ENCODE assay signal across 9 cellular contexts in the genomic region with DNA sequence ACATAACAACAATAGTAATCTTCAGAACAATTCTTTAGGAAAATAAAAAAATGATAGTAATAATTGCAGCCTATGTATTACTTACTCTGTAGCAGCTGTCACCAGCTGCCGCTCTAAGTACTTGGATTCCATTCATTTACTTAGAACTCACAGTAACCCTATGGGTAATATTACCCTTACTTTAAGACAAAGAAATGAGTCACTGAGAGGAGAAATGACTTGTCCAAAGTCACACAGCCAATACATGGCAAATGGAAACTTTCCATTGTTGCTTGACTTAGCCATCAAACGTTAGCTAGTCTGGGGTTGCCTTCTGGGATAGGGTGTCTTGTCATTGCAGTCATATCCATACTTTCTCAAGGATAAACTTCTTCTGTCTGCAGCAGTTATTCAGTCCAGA. TPM values are rescaled to one million over a fixed set of nuclear protein-coding genes. Genes with fewer than 3 reads are reported as not detected.
A peak's percentile ranks its signal among the peaks of the same experiment; 100 is the strongest.
DNase-seq lines count a peak whose midpoint lies in the region; ATAC-seq and TF ChIP-seq lines count a peak whose summit lies in the region.
"Had no signal": no experiment of that assay in that cellular context is flagged by ENCODE, and none has a peak within 500 bp of the region (broad histone marks: within the 10 kb centered on the region; RNA-seq: fewer than 3 reads in every experiment).

No MANE protein-coding gene starts in this region.

- H3K4me2 ChIP-seq in OCI-LY7 (ENCODE audit: low read length) = peak overlapping the region; percentile 98; the same call in 1 of the 2 replicates

- H3K36me3 Mint-ChIP-seq in activated T-cell treated with anti-CD3 and anti-CD28 coated beads, Interleukin-2, amount 50 U/mL, for 4 hours (ENCODE audit: insufficient read depth) = peaks cover 2% of the 10 kb centered on the region
- no peaks in the 10 kb centered on the region for H3K36me3 Mint-ChIP-seq in stimulated activated memory B cell treated with anti-CD40 and anti-IgM and Interleukin-4, amounts not matched to agents 10 μg/mL and 1 μg/mL and 100 μg/mL, for 72 hours

- H3K4me1 Mint-ChIP-seq in activated T-cell treated with anti-CD3 and anti-CD28 coated beads, Interleukin-2, amount 50 U/mL, for 4 hours (ENCODE audit: low read depth) = peaks cover 73% of the 10 kb centered on the region
- peaks cover 68% of the 10 kb centered on the region for H3K4me1 Mint-ChIP-seq in stimulated activated memory B cell treated with anti-CD40 and anti-IgM and Interleukin-4, amounts not matched to agents 10 μg/mL and 1 μg/mL and 100 μg/mL, for 72 hours

- H3K27ac ChIP-seq in OCI-LY7 (ENCODE audit: low read depth, low read length, poor library complexity, severe bottlenecking) (no peak overlapping the region), psoas muscle (no peak overlapping the region)
- H3K27ac ChIP-seq: prostate gland had no signal

- no peak overlapping the region for H3K4me3 ChIP-seq in OCI-LY7 (ENCODE audit: low read depth, low read length, poor library complexity, severe bottlenecking)
- no peak overlapping the region for H3K4me3 ChIP-seq in psoas muscle
- H3K4me3 ChIP-seq: prostate gland had no signal

- no peaks in the 10 kb centered on the region for H3K27me3 ChIP-seq in psoas muscle (ENCODE audit: insufficient read depth in 3 of 3, low read length in 2 of 3)

- ATAC-seq in activated T-cell treated with anti-CD3 and anti-CD28 coated beads, Interleukin-2, amount 50 U/mL, for 4 hours = peak; percentile 36 to 44
- ATAC-seq in HG02763 (IDR thresholded peaks at IDR 0.05; ENCODE audit: unreplicated experiment) (peak; percentile 39), psoas muscle (no peak)
- ATAC-seq in stimulated activated memory B cell treated with anti-CD40 and anti-IgM and Interleukin-4, amounts not matched to agents 10 μg/mL and 1 μg/mL and 100 μg/mL, for 72 hours = peak; percentile 49

- peaks cover 31% of the 10 kb centered on the region for H4K20me1 ChIP-seq in OCI-LY7 (ENCODE audit: insufficient read depth, low read length)

- peak overlapping the region; percentile 57 for H3K4me3 Mint-ChIP-seq in activated T-cell treated with anti-CD3 and anti-CD28 coated beads, Interleukin-2, amount 50 U/mL, for 4 hours
- no peak overlapping the region for H3K4me3 Mint-ChIP-seq in stimulated activated memory B cell treated with anti-CD40 and anti-IgM and Interleukin-4, amounts not matched to agents 10 μg/mL and 1 μg/mL and 100 μg/mL, for 72 hours

- H3K9me3 ChIP-seq in OCI-LY7 (ENCODE audit: low read length) (no peaks in the 10 kb centered on the region), psoas muscle (no peaks in the 10 kb centered on the region)
- H3K9me3 ChIP-seq: prostate gland had no signal

- WGBS in psoas muscle, 3 donors = 32 to 57% (median 38%) methylated on average over 2 of the region's 2 CpGs

- no peaks in the 10 kb centered on the region for H3K9me3 Mint-ChIP-seq in activated T-cell treated with anti-CD3 and anti-CD28 coated beads, Interleukin-2, amount 50 U/mL, for 4 hours
- no peaks in the 10 kb centered on the region for H3K9me3 Mint-ChIP-seq in stimulated activated memory B cell treated with anti-CD40 and anti-IgM and Interleukin-4, amounts not matched to agents 10 μg/mL and 1 μg/mL and 100 μg/mL, for 72 hours

- peaks cover 43% of the 10 kb centered on the region for H3K4me1 ChIP-seq in OCI-LY7 (ENCODE audit: insufficient read depth, low read length, poor library complexity, severe bottlenecking)
- peaks cover 44% of the 10 kb centered on the region for H3K4me1 ChIP-seq in psoas muscle
- H3K4me1 ChIP-seq: prostate gland had no signal

- H3K36me3 ChIP-seq in OCI-LY7 (ENCODE audit: insufficient read depth, low read length) = no peaks in the 10 kb centered on the region
- no peaks in the 10 kb centered on the region for H3K36me3 ChIP-seq in psoas muscle (ENCODE audit: insufficient read depth in 1 of 2, low read depth in 1 of 2)
- H3K36me3 ChIP-seq: prostate gland had no signal

- POLR2A ChIA-PET in OCI-LY7 (lab: Charles Lee) = interaction anchor here (2.5 kb wide), 1 partner anchor 14 kb away, joined by 11 read pairs; no protein-coding TSS in a partner anchor

- no peak overlapping the region for H2AFZ ChIP-seq in OCI-LY7 (ENCODE audit: low read length)

- intact Hi-C loops in OCI-LY7 (cut with micrococcal nuclease; ENCODE audit: unreplicated experiment) = loop anchor here (5.0 to 10.0 kb wide), 4 partner anchors 157 to 245 kb away; a partner anchor contains a TSS
- intact Hi-C loops in psoas muscle (cut with DNase I) = loop anchor here in 1 of 2 donors (5.0 kb wide), 3 partner anchors 37 to 227 kb away; no protein-coding TSS in a partner anchor

- peaks cover 64% of the 10 kb centered on the region for H3K79me2 ChIP-seq in OCI-LY7 (ENCODE audit: insufficient read depth, low read depth, low read length)

- CTCF ChIA-PET in OCI-LY7 (lab: Charles Lee; ENCODE audit: unreplicated experiment) = no interaction called here

- peak overlapping the region; percentile 24 for H3K27ac Mint-ChIP-seq in stimulated activated memory B cell treated with anti-CD40 and anti-IgM and Interleukin-4, amounts not matched to agents 10 μg/mL and 1 μg/mL and 100 μg/mL, for 72 hours

- H3K27me3 Mint-ChIP-seq in activated T-cell treated with anti-CD3 and anti-CD28 coated beads, Interleukin-2, amount 50 U/mL, for 4 hours (ENCODE audit: low read depth) = no peaks in the 10 kb centered on the region
- H3K27me3 Mint-ChIP-seq in stimulated activated memory B cell treated with anti-CD40 and anti-IgM and Interleukin-4, amounts not matched to agents 10 μg/mL and 1 μg/mL and 100 μg/mL, for 72 hours = no peaks in the 10 kb centered on the region

- BruUV-seq in OCI-LY7 (replicated peaks; lab: Mats Ljungman, UMichigan) = no TSS peak

- no peak for DNase-seq in activated T-cell treated with anti-CD3 and anti-CD28 coated beads, Interleukin-2, amount 50 U/mL, for 4 hours
- no peak for DNase-seq in activated T-cell treated with anti-CD3 and anti-CD28 coated beads for 4 hours
- no peak for DNase-seq in OCI-LY7 (ENCODE audit: low spot score)
- no peak for DNase-seq in cerebellar nuclear complex (lab: John Stamatoyannopoulos, UW)
- no peak for DNase-seq in psoas muscle
- no peak for DNase-seq in SKM-1 (lab: John Stamatoyannopoulos, UW; ENCODE audit: unreplicated experiment)

- TF ChIP-seq CTCF in OCI-LY7 (conservative IDR thresholded peaks at IDR 0.05; ENCODE audit: low read length) (no peak), psoas muscle (IDR thresholded peaks at IDR 0.05) (no peak)

- H3K9me2 ChIP-seq in OCI-LY7 (ENCODE audit: insufficient read depth, low read length) = no peaks in the 10 kb centered on the region

RNA-seq across cellular contexts. Expression of a gene that starts 3.6 kb away (rescaled TPM):
- total RNA-seq in activated T-cell treated with anti-CD3 and anti-CD28 coated beads, Interleukin-2, amount 50 U/mL, for 4 hours = 10 to 100 TPM; 54.8 to 61.6 (median 58.9) TPM
- 37.0 and 40.6 TPM in 2 replicates for total RNA-seq in OCI-LY7 (2014; rRNA removed; shearing (Covaris generic))
- total RNA-seq in OCI-LY7 (2022) (55.8 and 63.0 TPM in 2 replicates), psoas muscle (10 to 100 TPM; 47.0 to 55.8 (median 50.5) TPM)
- 10 to 100 TPM; 21.2 to 40.8 (median 24.3) TPM for polyA plus RNA-seq in psoas muscle

Comparison
In these comparisons a context has a peak if more than half of its experiments do, and no peak if none do; other contexts are left out.
1. ATAC-seq: peak in activated T-cell treated with anti-CD3 and anti-CD28 coated beads, Interleukin-2, amount 50 U/mL, for 4 hours (2 of 2), HG02763 (single experiment) and stimulated activated memory B cell treated with anti-CD40 and anti-IgM and Interleukin-4, amounts not matched to agents 10 μg/mL and 1 μg/mL and 100 μg/mL, for 72 hours (single experiment); none in psoas muscle (0 of 4).